18 cellular contexts compared by ENCODE assay signal in the genomic region with DNA sequence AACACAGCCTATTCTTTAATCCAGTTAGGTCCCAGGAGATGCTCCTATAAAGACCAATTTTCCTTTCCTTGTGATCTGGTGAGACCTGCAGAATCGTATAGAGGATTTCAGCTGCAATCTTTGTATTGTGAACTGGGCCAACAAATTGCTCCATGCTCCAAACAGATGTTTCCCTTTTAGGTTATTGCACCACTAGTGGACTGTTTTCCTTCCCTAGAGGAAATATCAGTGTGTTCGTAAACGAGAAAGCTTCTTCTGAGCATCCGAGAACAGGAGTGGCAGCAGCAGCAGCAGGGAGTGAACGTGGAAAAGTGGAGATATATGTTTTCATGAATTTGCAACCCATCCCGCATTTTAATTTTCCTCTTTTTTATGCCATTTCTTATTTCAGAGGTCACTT.
DNase-seq lines count a peak whose midpoint lies in the region; ATAC-seq and TF ChIP-seq lines count a peak whose summit lies in the region.
"Had no signal": no experiment of that assay in that cellular context is flagged by ENCODE, and none has a peak within 500 bp of the region (broad histone marks: within the 10 kb centered on the region; RNA-seq: fewer than 3 reads in every experiment).

No MANE protein-coding gene starts in this region.

- H3K4me3 ChIP-seq in upper lobe of right lung (no peak overlapping the region), colonic mucosa (no peak overlapping the region)
- H3K4me3 ChIP-seq: suprapubic skin had no signal

- TF ChIP-seq CTCF in upper lobe of right lung (IDR thresholded peaks at IDR 0.05) (no peak), colonic mucosa (IDR thresholded peaks at IDR 0.05) (no peak)

- no peaks in the 10 kb centered on the region for H3K9me3 ChIP-seq in upper lobe of right lung
- H3K9me3 ChIP-seq in colonic mucosa: no peaks in the 10 kb centered on the region
- H3K9me3 ChIP-seq: suprapubic skin had no signal

- no peak overlapping the region for H3K9ac ChIP-seq in colonic mucosa (ENCODE audit: low read depth in 2 of 2, low read length in 2 of 2)

- no peaks in the 10 kb centered on the region for H3K36me3 ChIP-seq in upper lobe of right lung
- H3K36me3 ChIP-seq in colonic mucosa: no peaks in the 10 kb centered on the region
- H3K36me3 ChIP-seq: brain microvascular endothelial cell, suprapubic skin had no signal

- H3K27me3 ChIP-seq in upper lobe of right lung (no peaks in the 10 kb centered on the region), colonic mucosa (no peaks in the 10 kb centered on the region)
- H3K27me3 ChIP-seq: brain microvascular endothelial cell, suprapubic skin had no signal

- H3K4me1 ChIP-seq in upper lobe of right lung (peaks cover 9% of the 10 kb centered on the region), colonic mucosa (no peaks in the 10 kb centered on the region)
- H3K4me1 ChIP-seq: suprapubic skin had no signal

- ATAC-seq in left ventricle myocardium superior: peak; percentile 86
- ATAC-seq in upper lobe of right lung: peak; percentile 28
- ATAC-seq: left colon had no signal

- DNase-seq in HuH-7 (ENCODE audit: low spot score): peak; percentile 12
- DNase-seq in dermis blood vessel endothelial cell: peak; percentile 90
- no peak for DNase-seq in left ventricle myocardium superior
- DNase-seq in upper lobe of right lung: no peak
- no peak for DNase-seq in colonic mucosa
- DNase-seq in NCI-H1092 treated with DMSO at 0.1 percent for 48 hours (lab: John Stamatoyannopoulos, UW): no peak
- DNase-seq in HK-2 (ENCODE audit: unreplicated experiment): no peak
- DNase-seq: activated T-cell treated with anti-CD3 and anti-CD28 coated beads for 4 hours; brain microvascular endothelial cell; DMS153; H7; KG1; left colon; NCI-H1417; stimulated activated CD4-positive, alpha-beta T cell treated with anti-CD3 and anti-CD28 coated beads, Interleukin-4, amount 100 ng/mL, for 24 hours; stimulated activated CD8-positive, alpha-beta memory T cell treated with anti-CD3 and anti-CD28 coated beads, Interleukin-4, amount 100 ng/mL, for 48 hours had no signal

- H3K27ac ChIP-seq in upper lobe of right lung: no peak overlapping the region
- H3K27ac ChIP-seq in colonic mucosa: no peak overlapping the region
- H3K27ac ChIP-seq: brain microvascular endothelial cell, C4-2B, suprapubic skin had no signal

- intact Hi-C loops in left ventricle myocardium superior (cut with micrococcal nuclease) (no loop called here), upper lobe of right lung (cut with DNase I) (no loop called here), colonic mucosa (cut with DNase I) (no loop called here)

Comparison
In these comparisons a context has a peak if more than half of its experiments do, and no peak if none do; other contexts are left out.
1. DNase-seq: peak in HuH-7 (single experiment) and dermis blood vessel endothelial cell (single experiment); none in left ventricle myocardium superior (single experiment), upper lobe of right lung (single experiment), colonic mucosa (single experiment), NCI-H1092 treated with DMSO at 0.1 percent for 48 hours (single experiment) and HK-2 (single experiment).